In genomic region chr11:76329084-76329648, GRCh38 we compare ENCODE assay signal across 1 cellular context.
A peak's percentile ranks its signal among the peaks of the same experiment; 100 is the strongest.
TF ChIP-seq lines count a peak whose summit lies in the region.

No MANE protein-coding gene starts in this region.

TF ChIP-seq in HepG2, 621 proteins besides CTCF, POLR2A, EP300 and RAD21 (continued from another document and continues in another):
- no peak for TF ChIP-seq STAT6 (CRISPR knock-in tag; IDR thresholded peaks at IDR 0.05; ENCODE audit: borderline replicate concordance)
- no peak for TF ChIP-seq ASH2L (IDR thresholded peaks at IDR 0.05; ENCODE audit: insufficient read length, low read depth, low read length)
- TF ChIP-seq ZNF703 (CRISPR knock-in tag; IDR thresholded peaks at IDR 0.05; ENCODE audit: borderline replicate concordance) = no peak
- TF ChIP-seq DZIP1 (CRISPR knock-in tag; IDR thresholded peaks at IDR 0.05) = no peak
- TF ChIP-seq JDP2 (CRISPR knock-in tag; IDR thresholded peaks at IDR 0.05; ENCODE audit: borderline replicate concordance) = no peak
- no peak for TF ChIP-seq TAF15 (IDR thresholded peaks at IDR 0.05; ENCODE audit: low read depth, low read length, poor library complexity, severe bottlenecking)
- no peak for TF ChIP-seq TRAFD1 (CRISPR knock-in tag; IDR thresholded peaks at IDR 0.05; ENCODE audit: borderline replicate concordance)
- TF ChIP-seq ZNF782 (CRISPR knock-in tag; IDR thresholded peaks at IDR 0.05; ENCODE audit: borderline replicate concordance) = no peak
- TF ChIP-seq ZSCAN30 (CRISPR knock-in tag; IDR thresholded peaks at IDR 0.05) = no peak
- TF ChIP-seq ZNF335 (CRISPR knock-in tag; IDR thresholded peaks at IDR 0.05) = no peak
- TF ChIP-seq MEIS2 (CRISPR knock-in tag; IDR thresholded peaks at IDR 0.05) = no peak
- TF ChIP-seq FOXA3 (CRISPR knock-in tag; IDR thresholded peaks at IDR 0.05) = peak; percentile 66
- TF ChIP-seq ZNF766 (CRISPR knock-in tag; IDR thresholded peaks at IDR 0.05; ENCODE audit: borderline replicate concordance) = no peak
- 0 out of 2 replicates have a peak, but pooled peaks have one; percentile 20 for TF ChIP-seq JUN (CRISPR knock-in tag; IDR thresholded peaks at IDR 0.05)
- TF ChIP-seq SKI (IDR thresholded peaks at IDR 0.05; ENCODE audit: partially characterized antibody) = peak; percentile 57
- TF ChIP-seq ZNF567 (CRISPR knock-in tag; IDR thresholded peaks at IDR 0.05; ENCODE audit: borderline replicate concordance) = no peak
- no peak for TF ChIP-seq MTA1 (CRISPR knock-in tag; IDR thresholded peaks at IDR 0.05; ENCODE audit: borderline replicate concordance)
- TF ChIP-seq CREB1 (IDR thresholded peaks at IDR 0.05) = no peak
- TF ChIP-seq CREB1 (CRISPR knock-in tag; IDR thresholded peaks at IDR 0.05) = no peak
- TF ChIP-seq CREM (IDR thresholded peaks at IDR 0.05) = peak; percentile 18; the same call in 1 of the 2 replicates
- no peak for TF ChIP-seq CREM (CRISPR knock-in tag; IDR thresholded peaks at IDR 0.05)
- no peak for TF ChIP-seq ZMAT5 (CRISPR knock-in tag; IDR thresholded peaks at IDR 0.05; ENCODE audit: borderline replicate concordance, low read depth)
- no peak for TF ChIP-seq PBX2 (CRISPR knock-in tag; IDR thresholded peaks at IDR 0.05)
- no peak for TF ChIP-seq KAT2B (IDR thresholded peaks at IDR 0.05; ENCODE audit: borderline replicate concordance, low read depth, low read length)
- TF ChIP-seq RBFOX2 (IDR thresholded peaks at IDR 0.05; ENCODE audit: low read depth, low read length) = no peak
- no peak for TF ChIP-seq RFX1 (IDR thresholded peaks at IDR 0.05)
- no peak for TF ChIP-seq CCAR2 (optimal IDR thresholded peaks at IDR 0.05; ENCODE audit: low read depth, low read length)
- TF ChIP-seq MIER2 (CRISPR knock-in tag; IDR thresholded peaks at IDR 0.05) = no peak
- no peak for TF ChIP-seq ZNF460 (CRISPR knock-in tag; IDR thresholded peaks at IDR 0.05; ENCODE audit: borderline replicate concordance)
- no peak for TF ChIP-seq HDAC6 (IDR thresholded peaks at IDR 0.05; ENCODE audit: low read depth, low read length)
- no peak for TF ChIP-seq ZSCAN21 (CRISPR knock-in tag; IDR thresholded peaks at IDR 0.05; ENCODE audit: borderline replicate concordance)
- TF ChIP-seq YEATS2 (CRISPR knock-in tag; IDR thresholded peaks at IDR 0.05; ENCODE audit: borderline replicate concordance) = no peak
- TF ChIP-seq NCOA2 (CRISPR knock-in tag; IDR thresholded peaks at IDR 0.05) = peak; percentile 74
- no peak for TF ChIP-seq ZNF510 (CRISPR knock-in tag; IDR thresholded peaks at IDR 0.05; ENCODE audit: low read depth)
- TF ChIP-seq ATF3 (CRISPR knock-in tag; IDR thresholded peaks at IDR 0.05) = 0 out of 2 replicates have a peak, but pooled peaks have one; percentile 41
- TF ChIP-seq THAP11 (CRISPR knock-in tag; IDR thresholded peaks at IDR 0.05) = no peak
- TF ChIP-seq ZNF337 (CRISPR knock-in tag; IDR thresholded peaks at IDR 0.05; ENCODE audit: borderline replicate concordance, low read depth) = no peak
- TF ChIP-seq ZNF562 (CRISPR knock-in tag; IDR thresholded peaks at IDR 0.05; ENCODE audit: borderline replicate concordance) = no peak
- no peak for TF ChIP-seq ZNF329 (CRISPR knock-in tag; IDR thresholded peaks at IDR 0.05; ENCODE audit: low read depth)
- TF ChIP-seq HOXA9 (CRISPR knock-in tag; IDR thresholded peaks at IDR 0.05; ENCODE audit: borderline replicate concordance) = no peak
- TF ChIP-seq IRF1 (CRISPR knock-in tag; IDR thresholded peaks at IDR 0.05; ENCODE audit: low read depth) = no peak
- TF ChIP-seq GTF2F1 (IDR thresholded peaks at IDR 0.05; ENCODE audit: low read length) = no peak
- TF ChIP-seq SIN3A (IDR thresholded peaks at IDR 0.05; ENCODE audit: borderline replicate concordance, low read depth, low read length) = no peak
- TF ChIP-seq ZNF776 (CRISPR knock-in tag; IDR thresholded peaks at IDR 0.05) = no peak
- TF ChIP-seq PRDM10 (CRISPR knock-in tag; IDR thresholded peaks at IDR 0.05; ENCODE audit: low read depth) = no peak
- no peak for TF ChIP-seq KDM4B (CRISPR knock-in tag; IDR thresholded peaks at IDR 0.05)
- no peak for TF ChIP-seq ZNF276 (CRISPR knock-in tag; IDR thresholded peaks at IDR 0.05; ENCODE audit: low read depth)
- peak; percentile 90 to 93 for TF ChIP-seq NR2F1 (CRISPR knock-in tag; IDR thresholded peaks at IDR 0.05)
